ENCODE assay signal across 12 cellular contexts in the genomic region with DNA sequence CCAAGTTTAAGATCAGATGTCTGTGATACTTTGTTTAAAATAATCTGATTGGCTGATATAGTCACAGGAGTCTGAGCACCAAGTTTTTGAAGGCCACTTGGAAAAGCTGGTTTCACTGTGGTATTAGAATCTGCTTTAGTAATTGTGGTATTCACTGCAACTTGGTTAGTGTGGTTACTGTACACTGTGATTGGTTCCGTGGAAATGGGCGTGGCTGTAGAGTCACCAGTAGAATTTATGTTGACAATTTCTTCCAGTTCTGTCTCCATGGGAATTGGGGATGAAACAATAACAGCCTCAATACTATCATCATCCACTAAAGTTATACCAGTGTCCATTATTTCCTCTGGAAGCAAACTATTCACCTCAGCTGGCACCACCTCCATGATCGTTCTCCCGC. TPM values are rescaled to one million over a fixed set of nuclear protein-coding genes. Genes with fewer than 3 reads are reported as not detected.
DNase-seq lines count a peak whose midpoint lies in the region; ATAC-seq, FAIRE-seq and TF ChIP-seq lines count a peak whose summit lies in the region.
"Had no signal": no experiment of that assay in that cellular context is flagged by ENCODE, and none has a peak within 500 bp of the region (broad histone marks: within the 10 kb centered on the region; RNA-seq: fewer than 3 reads in every experiment).

No MANE protein-coding gene starts in this region.

- TF ChIP-seq EP300 in transverse colon (IDR thresholded peaks at IDR 0.05; ENCODE audit: low read depth) = no peak

- no peak for FAIRE-seq in GM12892 (lab: Jason Lieb, UNC)
- FAIRE-seq: small intestine had no signal

- no peak overlapping the region for H3K4me3 ChIP-seq in transverse colon

- no peak for TF ChIP-seq CTCF in RWPE1 (conservative IDR thresholded peaks at IDR 0.05; ENCODE audit: low read depth)
- TF ChIP-seq CTCF in transverse colon (IDR thresholded peaks at IDR 0.05) = no peak

- peaks cover 0 to 21% (median 6%) of the 10 kb centered on the region in 4 donors for H3K4me1 ChIP-seq in transverse colon

- no peaks in the 10 kb centered on the region for H3K27me3 ChIP-seq in transverse colon

- peak; percentile 72 for DNase-seq in A172 (ENCODE audit: low spot score)
- peak; percentile 69 for DNase-seq in EH (ENCODE audit: low read depth)
- peak; percentile 46 for DNase-seq in RWPE1 (ENCODE audit: low spot score)
- peak; percentile 36 to 69 for DNase-seq in erythroblast (lab: John Stamatoyannopoulos, UW)
- no peak for DNase-seq in activated gamma-delta T cell treated with Interleukin-2 at 50 U/mL for 16 hours
- no peak for DNase-seq in GM12892 (ENCODE audit: insufficient read length)
- DNase-seq in transverse colon = no peak
- DNase-seq: NCI-H1105 treated with DMSO at 0.1 percent for 48 hours, Right ventricle myocardium superior, small intestine, substantia nigra had no signal

- CTCF ChIA-PET in RWPE1 (lab: Yijun Ruan, JAX) = no interaction called here

- peaks cover 0 to 11% (median 0%) of the 10 kb centered on the region in 4 donors for H3K36me3 ChIP-seq in transverse colon

- no peak for ATAC-seq in GM18867 (IDR thresholded peaks at IDR 0.05; ENCODE audit: unreplicated experiment)

- intact Hi-C loops in transverse colon (cut with DNase I; ENCODE audit: low total_unique reads) = no loop called here

- H3K27ac ChIP-seq in RWPE1 (no peak overlapping the region), transverse colon (no peak overlapping the region)

- WGBS in transverse colon (ENCODE audit: low coverage in 1 of 2), 2 donors = 88 to 92% methylated on average over 2 to 4 of the region's 4 CpGs

- TF ChIP-seq POLR2A in erythroblast (IDR thresholded peaks at IDR 0.05; ENCODE audit: low read length) = peak; percentile 18
- no peak for TF ChIP-seq POLR2A in GM12892 (IDR thresholded peaks at IDR 0.05; ENCODE audit: low read depth, low read length)
- TF ChIP-seq POLR2A in transverse colon (IDR thresholded peaks at IDR 0.05) = no peak

- POLR2A ChIA-PET in RWPE1 (lab: Yijun Ruan, JAX; ENCODE audit: low non-redundant PET) = no interaction called here

- H3K9me3 ChIP-seq in transverse colon = no peaks in the 10 kb centered on the region

- in situ Hi-C loops in transverse colon (cut with MboI; ENCODE audit: low pct_ligation_motif_present in 1 of 4, low pct_unique_long_range_greater_than_20kb in 1 of 4, low sequenced_read_pairs in 3 of 4) = no loop called here

RNA-seq across cellular contexts. Expression of a gene that starts 26.2 kb away (rescaled TPM):
- total RNA-seq in A172 (2014; rRNA removed; shearing (Covaris generic)) = 33.5 and 35.1 TPM in 2 replicates
- polyA plus RNA-seq in GM12892 (2012; ENCODE audit: missing spikeins) = 5.5 TPM
- 10 to 100 TPM in 2 of 4 donors, 1 to 10 TPM in 2; 4.8 to 18.2 (median 9.2) TPM for total RNA-seq in transverse colon

RNA-seq across cellular contexts. Expression of a gene that starts 50.5 kb away (rescaled TPM):
- 94.3 and 103 TPM in 2 replicates for total RNA-seq in A172 (2014; rRNA removed; shearing (Covaris generic))
- 39.3 TPM for polyA plus RNA-seq in GM12892 (2012; ENCODE audit: missing spikeins)
- total RNA-seq in transverse colon = 10 to 100 TPM in 3 of 4 donors, 1 to 10 TPM in 1; 6.7 to 81.8 (median 32.3) TPM

Comparison
In these comparisons a context has a peak if more than half of its experiments do, and no peak if none do; other contexts are left out.
1. DNase-seq: peak in A172 (single experiment), EH (single experiment), RWPE1 (single experiment) and erythroblast (2 of 2); none in activated gamma-delta T cell treated with Interleukin-2 at 50 U/mL for 16 hours (single experiment), GM12892 (single experiment) and transverse colon (single experiment).